ENCODE assay signal across 16 cellular contexts in the genomic region with DNA sequence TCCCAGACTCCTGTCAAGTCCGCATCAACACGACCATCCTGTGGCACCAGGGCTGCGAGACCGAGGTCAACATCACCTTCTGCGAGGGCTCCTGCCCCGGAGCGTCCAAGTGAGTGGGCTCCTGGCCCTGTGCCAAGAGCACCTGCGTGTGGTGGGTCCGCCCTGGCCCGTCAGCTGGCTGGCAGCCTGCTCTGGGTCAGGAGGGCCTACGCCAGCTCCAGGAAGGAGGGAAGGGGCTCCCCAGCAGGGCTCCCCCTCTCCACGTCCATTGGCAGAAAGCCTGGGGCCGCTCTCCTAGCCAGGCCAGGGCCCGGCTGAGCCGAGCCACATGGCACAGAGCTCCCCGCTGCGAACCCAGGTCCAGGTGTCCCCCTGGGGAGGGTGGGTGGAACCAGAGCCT. TPM values are rescaled to one million over a fixed set of nuclear protein-coding genes. Genes with fewer than 3 reads are reported as not detected.
DNase-seq lines count a peak whose midpoint lies in the region; ATAC-seq, FAIRE-seq and TF ChIP-seq lines count a peak whose summit lies in the region.
"Had no signal": no experiment of that assay in that cellular context is flagged by ENCODE, and none has a peak within 500 bp of the region (broad histone marks: within the 10 kb centered on the region; RNA-seq: fewer than 3 reads in every experiment).

No MANE protein-coding gene starts in this region.

- H4K20me1 ChIP-seq in K562 (replicated peaks; ENCODE audit: control insufficient read depth, insufficient read depth, low read length) = no peaks in the 10 kb centered on the region; the same call in 1 of the 2 replicates

- no peak for TF ChIP-seq EP300 in K562 (IDR thresholded peaks at IDR 0.05; ENCODE audit: low read length)

- H3K79me2 ChIP-seq in K562 (ENCODE audit: control insufficient read depth, insufficient read depth, low read length) = no peaks in the 10 kb centered on the region

- no peak for TF ChIP-seq RAD21 in K562 (CRISPR knock-in tag; conservative IDR thresholded peaks at IDR 0.05 in 1 of 2, IDR thresholded peaks at IDR 0.05 in 1 of 2)

- H3K27ac ChIP-seq in right cardiac atrium (ENCODE audit: low read length) (no peak overlapping the region), K562 (ENCODE audit: extremely low read depth, low read depth, low read length) (no peak overlapping the region), mucosa of rectum (ENCODE audit: low read depth in 2 of 2, low read length in 2 of 2) (peak overlapping the region; percentile 39 to 56), ascending aorta (no peak overlapping the region)
- H3K27ac ChIP-seq: BLaER1 treated with 17β-estradiol and CSF1 and Interleukin-3, amounts not matched to agents 10 nM and 100 nM had no signal

- H2AFZ ChIP-seq in K562 (ENCODE audit: low read depth, low read length) = no peak overlapping the region
- H2AFZ ChIP-seq: GM23338 had no signal

- peaks cover 16 to 21% of the 10 kb centered on the region in 2 donors for H3K4me1 Mint-ChIP-seq in stimulated activated naive B cell treated with anti-CD40 and anti-IgM and Interleukin-4, amounts not matched to agents 10 μg/mL and 1 μg/mL and 100 μg/mL, for 72 hours

- H3K9ac ChIP-seq in K562 (ENCODE audit: insufficient read depth in 1 of 2, low read depth in 2 of 2, low read length in 2 of 2) (peak overlapping the region in 1 of 2 experiments; percentile 45; a peak in 1 of 4 replicates), mucosa of rectum (ENCODE audit: low read depth in 1 of 2, low read length in 2 of 2) (no peak overlapping the region)
- H3K9ac ChIP-seq: BLaER1 treated with 17β-estradiol and CSF1 and Interleukin-3, amounts not matched to agents 10 nM and 100 nM had no signal

- peaks cover 3% of the 10 kb centered on the region for H3K4me1 ChIP-seq in right cardiac atrium (ENCODE audit: control insufficient read depth, insufficient read depth, low read length)
- peaks cover 5 to 70% of the 10 kb centered on the region in 2 experiments; a peak in 4 of 5 replicates for H3K4me1 ChIP-seq in K562 (replicated peaks in 1 of 2; ENCODE audit: control insufficient read depth in 2 of 2, insufficient read depth in 2 of 2, low read length in 2 of 2)
- peaks cover 15 to 19% of the 10 kb centered on the region in 2 donors for H3K4me1 ChIP-seq in mucosa of rectum (ENCODE audit: control insufficient read depth in 2 of 2, insufficient read depth in 2 of 2, low read length in 2 of 2)
- peaks cover 6 to 12% of the 10 kb centered on the region in 2 donors for H3K4me1 ChIP-seq in ascending aorta

- peak overlapping the region; percentile 74 for H3K27ac Mint-ChIP-seq in stimulated activated naive B cell treated with anti-CD40 and anti-IgM and Interleukin-4, amounts not matched to agents 10 μg/mL and 1 μg/mL and 100 μg/mL, for 72 hours
- H3K27ac Mint-ChIP-seq: CD4-positive, CD25-positive, alpha-beta regulatory T cell; GM23338; H9 had no signal

- ATAC-seq in right cardiac atrium (no peak), K562 (no peak)
- no peak for ATAC-seq in stimulated activated naive B cell treated with anti-CD40 and anti-IgM and Interleukin-4, amounts not matched to agents 10 μg/mL and 1 μg/mL and 100 μg/mL, for 72 hours (replicated peaks)

- BruUV-seq in K562 (replicated peaks; lab: Mats Ljungman, UMichigan) = no TSS peak

- H3K27me3 ChIP-seq in right cardiac atrium (ENCODE audit: control insufficient read depth, insufficient read depth) (no peaks in the 10 kb centered on the region), K562 (ENCODE audit: control insufficient read depth in 2 of 2, insufficient read depth in 2 of 2, low read length in 2 of 2) (no peaks in the 10 kb centered on the region), mucosa of rectum (ENCODE audit: control insufficient read depth in 2 of 2, insufficient read depth in 2 of 2, low read length in 2 of 2) (no peaks in the 10 kb centered on the region), ascending aorta (no peaks in the 10 kb centered on the region)
- H3K27me3 ChIP-seq: BLaER1 treated with 17β-estradiol and CSF1 and Interleukin-3, amounts not matched to agents 10 nM and 100 nM had no signal

- no peak overlapping the region for H3K4me2 ChIP-seq in K562 (ENCODE audit: insufficient read depth, low read length)
- H3K4me2 ChIP-seq: BLaER1 treated with 17β-estradiol and CSF1 and Interleukin-3, amounts not matched to agents 10 nM and 100 nM; GM23338 had no signal

- TF ChIP-seq CTCF in K562 (IDR thresholded peaks at IDR 0.05 in 2 of 3, conservative IDR thresholded peaks at IDR 0.05 in 1 of 3; ENCODE audit: insufficient read depth in 2 of 3, low read depth in 1 of 3, low read length in 3 of 3) (no peak), ascending aorta (IDR thresholded peaks at IDR 0.05) (no peak)

- H3K27me3 Mint-ChIP-seq in stimulated activated naive B cell treated with anti-CD40 and anti-IgM and Interleukin-4, amounts not matched to agents 10 μg/mL and 1 μg/mL and 100 μg/mL, for 72 hours = no peaks in the 10 kb centered on the region

- peaks cover 14 to 18% of the 10 kb centered on the region in 2 donors for H3K36me3 Mint-ChIP-seq in stimulated activated naive B cell treated with anti-CD40 and anti-IgM and Interleukin-4, amounts not matched to agents 10 μg/mL and 1 μg/mL and 100 μg/mL, for 72 hours
- H3K36me3 Mint-ChIP-seq: CD4-positive, CD25-positive, alpha-beta regulatory T cell had no signal

- CTCF ChIA-PET in K562 (lab: Yijun Ruan, JAX; ENCODE audit: low intra/inter-chr PET ratio) = no interaction called here

- H3K9me3 ChIP-seq in right cardiac atrium (ENCODE audit: control insufficient read depth, low read length) (no peaks in the 10 kb centered on the region), K562 (replicated peaks; ENCODE audit: control insufficient read depth, insufficient read depth, low read depth, low read length) (peaks cover 3% of the 10 kb centered on the region; the same call in 1 of the 2 replicates), mucosa of rectum (ENCODE audit: control insufficient read depth in 2 of 2, low read length in 2 of 2) (no peaks in the 10 kb centered on the region), ascending aorta (no peaks in the 10 kb centered on the region)

- H3K9me3 Mint-ChIP-seq in stimulated activated naive B cell treated with anti-CD40 and anti-IgM and Interleukin-4, amounts not matched to agents 10 μg/mL and 1 μg/mL and 100 μg/mL, for 72 hours = peaks cover 12% of the 10 kb centered on the region in 2 donors

- intact Hi-C loops in right cardiac atrium (cut with DNase I) (no loop called here), cardiac septum (cut with DNase I) (no loop called here), K562 (cut with micrococcal nuclease) (no loop called here), ascending aorta (cut with DNase I) (loop anchor here (5.0 kb wide), 3 partner anchors 127 to 312 kb away; a partner anchor contains a TSS)

- no peaks in the 10 kb centered on the region for H3K36me3 ChIP-seq in K562 (ENCODE audit: control insufficient read depth, insufficient read depth, low read length)
- H3K36me3 ChIP-seq in mucosa of rectum (ENCODE audit: control insufficient read depth in 2 of 2, insufficient read depth in 2 of 2, low read length in 2 of 2) = no peaks in the 10 kb centered on the region
- no peaks in the 10 kb centered on the region for H3K36me3 ChIP-seq in ascending aorta

- H3K4me3 Mint-ChIP-seq in stimulated activated naive B cell treated with anti-CD40 and anti-IgM and Interleukin-4, amounts not matched to agents 10 μg/mL and 1 μg/mL and 100 μg/mL, for 72 hours = no peak overlapping the region
- H3K4me3 Mint-ChIP-seq: GM23338, H9 had no signal

- WGBS in right cardiac atrium = 87% methylated on average over 17 of the region's 17 CpGs
- WGBS in K562 (ENCODE audit: insufficient coverage, low coverage, missing lambda C conversion rate) = 59% methylated on average over 10 of the region's 17 CpGs

- peaks cover 8% of the 10 kb centered on the region for H3K9me1 ChIP-seq in K562 (ENCODE audit: control insufficient read depth, insufficient read depth, low read length)

- POLR2A ChIA-PET in K562 (lab: Yijun Ruan, JAX) = no interaction called here

- in situ Hi-C loops in K562 (cut with MboI) = no loop called here

- TF ChIP-seq POLR2A in K562 (conservative IDR thresholded peaks at IDR 0.05) = no peak

- H3K4me3 ChIP-seq in right cardiac atrium (ENCODE audit: low read length) (no peak overlapping the region), K562 (no peak overlapping the region), mucosa of rectum (ENCODE audit: low read length in 2 of 2) (no peak overlapping the region), ascending aorta (no peak overlapping the region)
- H3K4me3 ChIP-seq: BLaER1 treated with 17β-estradiol and CSF1 and Interleukin-3, amounts not matched to agents 10 nM and 100 nM; GM12878; GM23338 had no signal

- FAIRE-seq in K562 (lab: Jason Lieb, UNC) = no peak
- FAIRE-seq: GM12878, GM18507 had no signal

- DNase-seq in right cardiac atrium (peak in 2 of 3 donors; percentile 61 to 72), cardiac septum (ENCODE audit: low spot score) (no peak), K562 (ENCODE audit: extremely low read depth in 1 of 4, low spot score in 3 of 4) (no peak), NCI-H187 treated with DMSO at 0.1 percent for 48 hours (lab: John Stamatoyannopoulos, UW) (no peak), ascending aorta (ENCODE audit: low spot score in 2 of 2) (no peak), NCI-H1694 treated with DMSO at 0.1 percent for 48 hours (lab: John Stamatoyannopoulos, UW) (no peak)
- no peak for DNase-seq in stimulated activated naive B cell treated with anti-CD40 and anti-IgM and Interleukin-4, amounts not matched to agents 10 μg/mL and 1 μg/mL and 100 μg/mL, for 72 hours
- DNase-seq: DMS79 had no signal

RNA-seq across cellular contexts. Expression of a gene that starts 37.8 kb away (rescaled TPM):
- total RNA-seq in right cardiac atrium (not detected), cardiac septum (not detected), K562 (2014; rRNA removed) (0.04 TPM in 1 of 2 replicates, not detected in the other), K562 (2014; rRNA removed; fragmentation: Illumina TruSeq; extraction: Trizol) (not detected in 2 replicates), K562 (2015; rRNA removed; fragmentation: Illumina TruSeq; extraction: Trizol) (not detected in 2 replicates), K562 (2021) (0.95 and 1.2 TPM in 2 replicates), ascending aorta (under 0.01 TPM)
- polyA plus RNA-seq in right cardiac atrium (under 0.01 TPM), K562 (2011; rRNA removed) (under 0.01 TPM in 1 of 2 replicates, not detected in the other), K562 (2014; fragmentation: Illumina TruSeq; extraction: Trizol) (0.01 TPM in 1 of 2 replicates, not detected in the other), K562 (2014; fragmentation: Nextera tagmentation; extraction: Ambion mirVana) (not detected), K562 (2014; rRNA removed) (0.04 TPM in 1 of 2 replicates, not detected in the other)
- not detected in 2 replicates for total RNA-seq in K562 (2011; cell fraction: chromatin; rRNA removed; ENCODE audit: low replicate concordance)
- total RNA-seq in K562 (2011; cell fraction: nucleolus; rRNA removed) = not detected in 2 replicates
- total RNA-seq in K562 (2011; cell fraction: nucleoplasm; rRNA removed) = not detected in 2 replicates
- polyA plus RNA-seq in K562 (2011; cell fraction: cytosol; rRNA removed) = 0.01 TPM in 2 replicates
- not detected in 2 replicates for polyA plus RNA-seq in K562 (2011; cell fraction: nucleus; rRNA removed)
- polyA plus RNA-seq in K562 (2012) = 0.03 TPM in 2 replicates
- polyA minus RNA-seq in K562 (2011; rRNA and poly(A)+ RNA removed) = not detected in 2 replicates
- polyA minus RNA-seq in K562 (2011; cell fraction: cytosol; rRNA and poly(A)+ RNA removed) = not detected in 2 replicates
- under 0.01 TPM in 1 of 2 replicates, not detected in the other for polyA minus RNA-seq in K562 (2011; cell fraction: nucleus; rRNA and poly(A)+ RNA removed)
- total RNA-seq: CD4-positive, CD25-positive, alpha-beta regulatory T cell; G401; H9 had no signal
- polyA plus RNA-seq: CD4-positive, CD25-positive, alpha-beta regulatory T cell; GM12878 had no signal

RNA-seq across cellular contexts. Expression of a gene that starts 48.8 kb away (rescaled TPM):
- total RNA-seq in right cardiac atrium (10 to 100 TPM; 42.2 to 53.6 (median 46.0) TPM), cardiac septum (46.9 TPM), K562 (2014; rRNA removed) (16.0 and 23.0 TPM in 2 replicates), K562 (2014; rRNA removed; fragmentation: Illumina TruSeq; extraction: Trizol) (1.9 and 2.3 TPM in 2 replicates), K562 (2015; rRNA removed; fragmentation: Illumina TruSeq; extraction: Trizol) (6.9 and 7.1 TPM in 2 replicates), K562 (2021) (22.8 and 25.4 TPM in 2 replicates), ascending aorta (63.0 TPM)
- polyA plus RNA-seq in right cardiac atrium (32.6 TPM), K562 (2011; rRNA removed) (13.5 and 16.4 TPM in 2 replicates), K562 (2014; fragmentation: Illumina TruSeq; extraction: Trizol) (4.9 and 13.1 TPM in 2 replicates), K562 (2014; fragmentation: Nextera tagmentation; extraction: Ambion mirVana) (under 1 TPM; 0.23 to 0.41 TPM), K562 (2014; rRNA removed) (13.3 and 15.4 TPM in 2 replicates)
- 28.7 and 53.4 TPM in 2 replicates for total RNA-seq in K562 (2011; cell fraction: chromatin; rRNA removed; ENCODE audit: low replicate concordance)
- total RNA-seq in K562 (2011; cell fraction: nucleolus; rRNA removed) = 24.0 and 26.7 TPM in 2 replicates
- 23.5 and 24.4 TPM in 2 replicates for total RNA-seq in K562 (2011; cell fraction: nucleoplasm; rRNA removed)
- 15.0 and 35.2 TPM in 2 replicates for polyA plus RNA-seq in K562 (2011; cell fraction: cytosol; rRNA removed)
- 21.5 and 35.3 TPM in 2 replicates for polyA plus RNA-seq in K562 (2011; cell fraction: nucleus; rRNA removed)
- 20.3 and 28.2 TPM in 2 replicates for polyA plus RNA-seq in K562 (2012)
- polyA minus RNA-seq in K562 (2011; rRNA and poly(A)+ RNA removed) = 6.0 and 11.6 TPM in 2 replicates
- polyA minus RNA-seq in K562 (2011; cell fraction: cytosol; rRNA and poly(A)+ RNA removed) = 10.5 and 28.4 TPM in 2 replicates
- polyA minus RNA-seq in K562 (2011; cell fraction: nucleus; rRNA and poly(A)+ RNA removed) = 9.6 and 13.5 TPM in 2 replicates

Comparison
In these comparisons a context has a peak if more than half of its experiments do, and no peak if none do; other contexts are left out.
1. DNase-seq: peak in right cardiac atrium (2 of 3); none in cardiac septum (single experiment), K562 (0 of 4), stimulated activated naive B cell treated with anti-CD40 and anti-IgM and Interleukin-4, amounts not matched to agents 10 μg/mL and 1 μg/mL and 100 μg/mL, for 72 hours (single experiment), NCI-H187 treated with DMSO at 0.1 percent for 48 hours (single experiment), ascending aorta (0 of 2) and NCI-H1694 treated with DMSO at 0.1 percent for 48 hours (single experiment).
2. H3K27ac ChIP-seq: peak in mucosa of rectum (2 of 2); none in right cardiac atrium (single experiment), K562 (single experiment) and ascending aorta (0 of 2).